ENCODE assay signal across 9 cellular contexts in genomic region chr19:6360857-6361216, GRCh38. TPM values are rescaled to one million over a fixed set of nuclear protein-coding genes. Genes with fewer than 3 reads are reported as not detected.
DNase-seq lines count a peak whose midpoint lies in the region; ATAC-seq, FAIRE-seq and TF ChIP-seq lines count a peak whose summit lies in the region.
"Not testable (repeated sequence)": the region's sequence is repeated elsewhere in the genome, so short reads cannot be mapped to it uniquely, and the experiment has no call there.
"Had no signal": no experiment of that assay in that cellular context is flagged by ENCODE, and none has a peak within 500 bp of the region (broad histone marks: within the 10 kb centered on the region; RNA-seq: fewer than 3 reads in every experiment).

No MANE protein-coding gene starts in this region.

- peak overlapping the region; percentile 80 to 93 (median 86) for H3K4me3 ChIP-seq in BLaER1 treated with 17β-estradiol and CSF1 and Interleukin-3, amounts not matched to agents 10 nM and 100 nM
- H3K4me3 ChIP-seq in HUES6 (ENCODE audit: low read depth, low read length) (peak overlapping the region; percentile 83), H1 (ENCODE audit: extremely low read depth in 1 of 4, insufficient read depth in 2 of 4, low read depth in 3 of 4, low read length in 4 of 4) (peak overlapping the region; percentile 63 to 92 (median 68); a peak in 5 of 8 replicates), iPS-20b (ENCODE audit: low read length) (peak overlapping the region; percentile 85; the same call in 1 of the 2 replicates), neuron (ENCODE audit: low read length) (peak overlapping the region; percentile 77), stomach smooth muscle (ENCODE audit: low read length in 2 of 2) (peak overlapping the region in 1 of 2 donors; percentile 81)

- peak overlapping the region in 3 of 11 experiments; percentile 31 to 90 (median 45); a peak in 8 of 22 replicates for H3K4me2 ChIP-seq in BLaER1 treated with 17β-estradiol and CSF1 and Interleukin-3, amounts not matched to agents 10 nM and 100 nM
- H3K4me2 ChIP-seq in H1 (ENCODE audit: insufficient read depth in 1 of 2, low read depth in 2 of 2, low read length in 2 of 2) = not testable (repeated sequence)

- not testable (repeated sequence) for TF ChIP-seq POLR2A in H1 (IDR thresholded peaks at IDR 0.05; ENCODE audit: control extremely low read depth in 1 of 2, low read depth in 2 of 2, low read length in 2 of 2)

- not testable (repeated sequence) for H3K23ac ChIP-seq in H1 (ENCODE audit: insufficient read length)

- H3K79me1 ChIP-seq in H1 (ENCODE audit: low read depth, low read length) = not testable (repeated sequence)

- H3K9me3 Mint-ChIP-seq in T-cell; activated naive CD8-positive, alpha-beta T cell treated with anti-CD3 and anti-CD28 coated beads, Interleukin-2, amount 10 ng/mL, durations not matched to agents 7 days and 5 days: not testable (repeated sequence)

- H2BK5ac ChIP-seq in H1 (ENCODE audit: low read depth, low read length) = not testable (repeated sequence)

- not testable (repeated sequence) for H4K5ac ChIP-seq in H1 (ENCODE audit: insufficient read length, low read depth, low read length)

- not testable (repeated sequence) for H2BK12ac ChIP-seq in H1 (ENCODE audit: low read depth, low read length)

- H2BK20ac ChIP-seq in H1 (ENCODE audit: low read length) = not testable (repeated sequence)

- TF ChIP-seq RAD21 in H1 (IDR thresholded peaks at IDR 0.05 in 1 of 2, conservative IDR thresholded peaks at IDR 0.05 in 1 of 2; ENCODE audit: low read depth in 2 of 2, low read length in 2 of 2) = not testable (repeated sequence)

- not testable (repeated sequence) for H3K14ac ChIP-seq in H1 (ENCODE audit: insufficient read length)

- not testable (repeated sequence) for H2BK15ac ChIP-seq in H1 (ENCODE audit: low read length)

- H3K27ac Mint-ChIP-seq in T-cell = peak overlapping the region in 1 of 2 donors; percentile 93
- peak overlapping the region; percentile 99 for H3K27ac Mint-ChIP-seq in activated naive CD8-positive, alpha-beta T cell treated with anti-CD3 and anti-CD28 coated beads, Interleukin-2, amount 10 ng/mL, durations not matched to agents 7 days and 5 days

- CTCF ChIA-PET in T-cell (lab: Charles Lee) = interaction anchor here in 1 of 2 donors (0.6 to 2.3 kb wide), 2 partner anchors 12 to 17 kb away, joined by 6 to 19 read pairs; partner anchors contain the start of gene ALKBH7
- CTCF ChIA-PET in H1 (lab: Charles Lee; ENCODE audit: partially characterized antibody) = interaction anchor here (0.9 to 1.3 kb wide), 2 partner anchors 9 to 313 kb away, joined by 3 read pairs; no protein-coding TSS in a partner anchor

- H3K56ac ChIP-seq in H1 (replicated peaks; ENCODE audit: insufficient read length, low read depth, low read length) = not testable (repeated sequence)

- H3K4me1 Mint-ChIP-seq in T-cell = peaks cover 12 to 27% (median 23%) of the 10 kb centered on the region in 3 donors
- peaks cover 12% of the 10 kb centered on the region for H3K4me1 Mint-ChIP-seq in activated naive CD8-positive, alpha-beta T cell treated with anti-CD3 and anti-CD28 coated beads, Interleukin-2, amount 10 ng/mL, durations not matched to agents 7 days and 5 days

- not testable (repeated sequence) for H2AFZ ChIP-seq in H1 (ENCODE audit: low read length)
- peak overlapping the region; percentile 69 for H2AFZ ChIP-seq in neuron (ENCODE audit: low read depth, low read length)

- not testable (repeated sequence) for H3K27me3 ChIP-seq in BLaER1 treated with 17β-estradiol and CSF1 and Interleukin-3, amounts not matched to agents 10 nM and 100 nM; HUES6 (ENCODE audit: control insufficient read depth, insufficient read depth, low read length); H1 (replicated peaks in 1 of 4; ENCODE audit: control insufficient read depth in 3 of 4, extremely low read depth in 1 of 4, insufficient read depth in 3 of 4, low read length in 3 of 4); iPS-20b (ENCODE audit: insufficient read depth, low read length); neuron (ENCODE audit: insufficient read depth, low read length); stomach smooth muscle (ENCODE audit: control insufficient read depth in 1 of 2, insufficient read depth in 2 of 2, low read length in 2 of 2)

- H3K79me2 ChIP-seq in H1 (ENCODE audit: control insufficient read depth in 1 of 2, insufficient read depth in 2 of 2, low read length in 2 of 2) = not testable (repeated sequence)

- not testable (repeated sequence) for H2AK5ac ChIP-seq in H1 (ENCODE audit: low read depth, low read length)

- H3K4ac ChIP-seq in H1 (replicated peaks; ENCODE audit: insufficient read length, low read depth, low read length) = not testable (repeated sequence)

- H3K9me3 ChIP-seq in BLaER1 treated with 17β-estradiol and CSF1 and Interleukin-3, amounts not matched to agents 10 nM and 100 nM (replicated peaks in 1 of 11); HUES6 (ENCODE audit: control insufficient read depth, insufficient read depth, low read depth, low read length); H1 (ENCODE audit: insufficient read depth in 2 of 2, low read depth in 1 of 2, low read length in 1 of 2); iPS-20b (ENCODE audit: insufficient read depth, low read depth, low read length); neuron (ENCODE audit: low read length); stomach smooth muscle (ENCODE audit: control insufficient read depth in 2 of 2, low read length in 2 of 2): not testable (repeated sequence)

- peak overlapping the region; percentile 86 to 100 (median 94) for H3K4me3 Mint-ChIP-seq in T-cell
- H3K4me3 Mint-ChIP-seq in activated naive CD8-positive, alpha-beta T cell treated with anti-CD3 and anti-CD28 coated beads, Interleukin-2, amount 10 ng/mL, durations not matched to agents 7 days and 5 days = peak overlapping the region; percentile 100

- POLR2A ChIA-PET in T-cell (lab: Charles Lee) (interaction anchor here (0.6 to 1.6 kb wide), 3 partner anchors 10 to 179 kb away, joined by 4 to 16 read pairs (median 8); partner anchors contain the start of gene ALKBH7 (in 1 of the 2)), H1 (lab: Charles Lee; ENCODE audit: partially characterized antibody) (interaction anchor here (0.6 to 2.9 kb wide), 7 partner anchors 12 to 143 kb away, joined by 3 to 17 read pairs (median 4); partner anchors contain the start of genes ALKBH7 and KHSRP)
- POLR2A ChIA-PET in activated naive CD8-positive, alpha-beta T cell treated with anti-CD3 and anti-CD28 coated beads, Interleukin-2, amount 10 ng/mL, durations not matched to agents 7 days and 5 days (lab: Charles Lee) = interaction anchor here (0.6 to 3.3 kb wide), 11 partner anchors 9 to 1039 kb away, joined by 3 to 40 read pairs (median 3); partner anchors contain the start of genes ALKBH7, CATSPERD, GTF2F1 and KHSRP

- FAIRE-seq in H1 (lab: Jason Lieb, UNC) = not testable (repeated sequence)

- peaks cover 13 to 21% (median 15%) of the 10 kb centered on the region in 10 experiments for H3K4me1 ChIP-seq in BLaER1 treated with 17β-estradiol and CSF1 and Interleukin-3, amounts not matched to agents 10 nM and 100 nM
- not testable (repeated sequence) for H3K4me1 ChIP-seq in HUES6 (ENCODE audit: control insufficient read depth, insufficient read depth, low read length); H1 (replicated peaks in 1 of 4; ENCODE audit: control insufficient read depth in 3 of 4, insufficient read depth in 4 of 4, low read length in 3 of 4); iPS-20b (ENCODE audit: insufficient read depth, low read length); neuron (ENCODE audit: insufficient read depth, low read length)
- peaks cover 16% of the 10 kb centered on the region for H3K4me1 ChIP-seq in stomach smooth muscle (ENCODE audit: control insufficient read depth, insufficient read depth, low read length)

- not testable (repeated sequence) for ATAC-seq in T-cell (replicated peaks in 1 of 4); activated naive CD8-positive, alpha-beta T cell treated with anti-CD3 and anti-CD28 coated beads, Interleukin-2, amount 10 ng/mL, durations not matched to agents 7 days and 5 days (ENCODE audit: low read depth)

- 90% methylated on average over 10 of the region's 10 CpGs; no CpG with 5 or more reads in 1 of the 2 experiments for WGBS in H1 (ENCODE audit: extremely low coverage in 1 of 2, insufficient coverage in 1 of 2, insufficient read length in 1 of 2, insufficient replicate concordance in 2 of 2, low coverage in 1 of 2, low lambda C conversion rate in 2 of 2, missing lambda C conversion rate in 1 of 2), 2 experiments

- H4K91ac ChIP-seq in H1 (replicated peaks; ENCODE audit: insufficient read length, low read length) = not testable (repeated sequence)

- peak overlapping the region in 9 of 11 experiments; percentile 82 to 93 (median 89); a peak in 14 of 22 replicates for H3K9ac ChIP-seq in BLaER1 treated with 17β-estradiol and CSF1 and Interleukin-3, amounts not matched to agents 10 nM and 100 nM
- not testable (repeated sequence) for H3K9ac ChIP-seq in HUES6 (ENCODE audit: low read length); H1 (replicated peaks in 1 of 4; ENCODE audit: extremely low read depth in 1 of 4, low read depth in 3 of 4, low read length in 3 of 4); iPS-20b (ENCODE audit: low read depth, low read length); stomach smooth muscle (ENCODE audit: low read length in 2 of 2)

- not testable (repeated sequence) for H3K23me2 ChIP-seq in H1 (ENCODE audit: low read depth, low read length)

- H3K36me3 ChIP-seq in BLaER1 treated with 17β-estradiol and CSF1 and Interleukin-3, amounts not matched to agents 10 nM and 100 nM = peaks cover 17 to 32% (median 26%) of the 10 kb centered on the region in 11 experiments
- H3K36me3 ChIP-seq in HUES6 (ENCODE audit: control insufficient read depth, insufficient read depth, low read length) (peaks cover 20% of the 10 kb centered on the region), iPS-20b (ENCODE audit: insufficient read depth, low read depth, low read length) (peaks cover 11% of the 10 kb centered on the region), neuron (ENCODE audit: insufficient read depth, low read length) (peaks cover 13% of the 10 kb centered on the region)
- not testable (repeated sequence) for H3K36me3 ChIP-seq in H1 (ENCODE audit: control insufficient read depth in 2 of 4, insufficient read depth in 4 of 4, low read length in 3 of 4); stomach smooth muscle (ENCODE audit: control insufficient read depth in 2 of 2, insufficient read depth in 2 of 2, low read length in 2 of 2)

- H3K27ac ChIP-seq in BLaER1 treated with 17β-estradiol and CSF1 and Interleukin-3, amounts not matched to agents 10 nM and 100 nM = peak overlapping the region in 9 of 11 experiments; percentile 74 to 89 (median 85); a peak in 15 of 22 replicates
- not testable (repeated sequence) for H3K27ac ChIP-seq in HUES6 (ENCODE audit: low read depth, low read length); H1 (ENCODE audit: low read depth, low read length); iPS-20b (ENCODE audit: low read length)
- H3K27ac ChIP-seq in stomach smooth muscle (ENCODE audit: low read length) = peak overlapping the region; percentile 80

- H2BK120ac ChIP-seq in H1 (replicated peaks; ENCODE audit: low read depth, low read length) = not testable (repeated sequence)

- H4K8ac ChIP-seq in H1 (ENCODE audit: extremely low read depth, insufficient read depth, low read length) = not testable (repeated sequence)

- TF ChIP-seq EP300 in H1 (IDR thresholded peaks at IDR 0.05; ENCODE audit: borderline replicate concordance in 1 of 2, low read depth in 2 of 2, low read length in 2 of 2) = not testable (repeated sequence)

- not testable (repeated sequence) for TF ChIP-seq CTCF in H1 (IDR thresholded peaks at IDR 0.05; ENCODE audit: control extremely low read depth in 1 of 3, insufficient read depth in 1 of 3, low read depth in 1 of 3, low read length in 3 of 3)

- not testable (repeated sequence) for DNase-seq in T-cell; activated naive CD8-positive, alpha-beta T cell treated with anti-CD3 and anti-CD28 coated beads, Interleukin-2, amount 10 ng/mL, durations not matched to agents 7 days and 5 days; H1 (ENCODE audit: low read depth in 1 of 2, low spot score in 2 of 2)

- H3K18ac ChIP-seq in H1 (ENCODE audit: extremely low read depth, low read length) = not testable (repeated sequence)

- H3K36me3 Mint-ChIP-seq in T-cell = not testable (repeated sequence)
- peaks cover 10% of the 10 kb centered on the region for H3K36me3 Mint-ChIP-seq in activated naive CD8-positive, alpha-beta T cell treated with anti-CD3 and anti-CD28 coated beads, Interleukin-2, amount 10 ng/mL, durations not matched to agents 7 days and 5 days

- not testable (repeated sequence) for H4K20me1 ChIP-seq in BLaER1 treated with 17β-estradiol and CSF1 and Interleukin-3, amounts not matched to agents 10 nM and 100 nM; H1 (replicated peaks in 1 of 2; ENCODE audit: control insufficient read depth in 1 of 2, insufficient read depth in 2 of 2, low read length in 2 of 2)

- H3K27me3 Mint-ChIP-seq in T-cell; activated naive CD8-positive, alpha-beta T cell treated with anti-CD3 and anti-CD28 coated beads, Interleukin-2, amount 10 ng/mL, durations not matched to agents 7 days and 5 days: not testable (repeated sequence)

RNA-seq across cellular contexts. Expression of gene CLPP, which starts 0.5 kb away (rescaled TPM):
- total RNA-seq in T-cell = 10 to 100 TPM; 74.0 to 92.0 (median 77.2) TPM
- 100 to 1,000 TPM; 112 to 126 TPM for total RNA-seq in activated naive CD8-positive, alpha-beta T cell treated with anti-CD3 and anti-CD28 coated beads, Interleukin-2, amount 10 ng/mL, durations not matched to agents 7 days and 5 days
- total RNA-seq in H1 (2021; fragmentation: NEBNext Ultra II Directional; extraction: Animal tissue kit (Norgen Biotek cat#: 25700)) = 86.3 and 88.7 TPM in 2 replicates
- polyA plus RNA-seq in H1 (2011; rRNA removed) = 280 and 387 TPM in 2 replicates
- polyA plus RNA-seq in H1 (2011; cell fraction: cytosol; rRNA removed) = 164 TPM
- polyA plus RNA-seq in H1 (2011; cell fraction: nucleus; rRNA removed) = 121 TPM
- polyA plus RNA-seq in H1 (2012, experiment 1 of 2) = 66.2 to 76.4 TPM (median 68.1 TPM) in 4 replicates
- 93.6 TPM for polyA plus RNA-seq in H1 (2012, experiment 2 of 2)
- polyA plus RNA-seq in H1 (2013, experiment 1 of 2) = 135 TPM
- 140 TPM for polyA plus RNA-seq in H1 (2013, experiment 2 of 2)
- 21.4 and 24.7 TPM in 2 replicates for polyA minus RNA-seq in H1 (2011; rRNA and poly(A)+ RNA removed)
- 34.5 TPM for polyA minus RNA-seq in H1 (2011; cell fraction: cytosol; rRNA and poly(A)+ RNA removed)
- polyA minus RNA-seq in H1 (2011; cell fraction: nucleus; rRNA and poly(A)+ RNA removed) = 27.3 TPM

RNA-seq across cellular contexts. Expression of gene ALKBH7, which starts 11.8 kb away (rescaled TPM):
- total RNA-seq in T-cell = 10 to 100 TPM; 49.9 to 94.8 (median 83.5) TPM
- 10 to 100 TPM; 52.0 to 55.7 TPM for total RNA-seq in activated naive CD8-positive, alpha-beta T cell treated with anti-CD3 and anti-CD28 coated beads, Interleukin-2, amount 10 ng/mL, durations not matched to agents 7 days and 5 days
- 66.3 and 75.6 TPM in 2 replicates for total RNA-seq in H1 (2021; fragmentation: NEBNext Ultra II Directional; extraction: Animal tissue kit (Norgen Biotek cat#: 25700))
- 100 and 145 TPM in 2 replicates for polyA plus RNA-seq in H1 (2011; rRNA removed)
- 57.2 TPM for polyA plus RNA-seq in H1 (2011; cell fraction: cytosol; rRNA removed)
- polyA plus RNA-seq in H1 (2011; cell fraction: nucleus; rRNA removed) = 63.6 TPM
- 25.5 to 66.0 TPM (median 58.6 TPM) in 4 replicates for polyA plus RNA-seq in H1 (2012, experiment 1 of 2)
- polyA plus RNA-seq in H1 (2012, experiment 2 of 2) = 88.7 TPM
- 40.9 TPM for polyA plus RNA-seq in H1 (2013, experiment 1 of 2)
- 38.2 TPM for polyA plus RNA-seq in H1 (2013, experiment 2 of 2)
- polyA minus RNA-seq in H1 (2011; rRNA and poly(A)+ RNA removed) = 5.5 and 9.5 TPM in 2 replicates
- polyA minus RNA-seq in H1 (2011; cell fraction: cytosol; rRNA and poly(A)+ RNA removed) = 29.0 TPM
- 16.0 TPM for polyA minus RNA-seq in H1 (2011; cell fraction: nucleus; rRNA and poly(A)+ RNA removed)

RNA-seq across cellular contexts. Expression of gene PSPN, which starts 14.9 kb away (rescaled TPM):
- total RNA-seq in T-cell = 1 to 10 TPM; 1.7 to 4.1 (median 3.2) TPM
- 1 to 10 TPM; 2.4 to 2.7 TPM for total RNA-seq in activated naive CD8-positive, alpha-beta T cell treated with anti-CD3 and anti-CD28 coated beads, Interleukin-2, amount 10 ng/mL, durations not matched to agents 7 days and 5 days
- 1.9 and 2.1 TPM in 2 replicates for total RNA-seq in H1 (2021; fragmentation: NEBNext Ultra II Directional; extraction: Animal tissue kit (Norgen Biotek cat#: 25700))
- polyA plus RNA-seq in H1 (2011; rRNA removed) = 1.0 and 1.4 TPM in 2 replicates
- 0.67 TPM for polyA plus RNA-seq in H1 (2011; cell fraction: cytosol; rRNA removed)
- 1.1 TPM for polyA plus RNA-seq in H1 (2011; cell fraction: nucleus; rRNA removed)
- 1.0 to 1.3 TPM (median 1.1 TPM) in 4 replicates for polyA plus RNA-seq in H1 (2012, experiment 1 of 2)
- 1.2 TPM for polyA plus RNA-seq in H1 (2012, experiment 2 of 2)
- polyA plus RNA-seq in H1 (2013, experiment 1 of 2) = 0.83 TPM
- polyA plus RNA-seq in H1 (2013, experiment 2 of 2) = 0.81 TPM
- polyA minus RNA-seq in H1 (2011; rRNA and poly(A)+ RNA removed) = 0.51 and 0.54 TPM in 2 replicates
- 2.6 TPM for polyA minus RNA-seq in H1 (2011; cell fraction: cytosol; rRNA and poly(A)+ RNA removed)
- polyA minus RNA-seq in H1 (2011; cell fraction: nucleus; rRNA and poly(A)+ RNA removed) = 0.60 TPM

RNA-seq across cellular contexts. Expression of gene ACER1, which starts 27.4 kb away (rescaled TPM):
- 1 to 10 TPM in 2 of 5 donors, under 1 TPM in 3; 0.16 to 2.7 (median 0.63) TPM for total RNA-seq in T-cell
- under 1 TPM; 0.54 to 0.55 TPM for total RNA-seq in activated naive CD8-positive, alpha-beta T cell treated with anti-CD3 and anti-CD28 coated beads, Interleukin-2, amount 10 ng/mL, durations not matched to agents 7 days and 5 days
- total RNA-seq in H1 (2021; fragmentation: NEBNext Ultra II Directional; extraction: Animal tissue kit (Norgen Biotek cat#: 25700)) = not detected in 2 replicates
- polyA plus RNA-seq in H1 (2011; rRNA removed) = 0.05 TPM in 1 of 2 replicates, not detected in the other
- polyA plus RNA-seq in H1 (2011; cell fraction: cytosol; rRNA removed) = not detected
- not detected for polyA plus RNA-seq in H1 (2011; cell fraction: nucleus; rRNA removed)
- polyA plus RNA-seq in H1 (2012, experiment 1 of 2) = not detected in 4 replicates
- polyA plus RNA-seq in H1 (2012, experiment 2 of 2) = not detected
- polyA plus RNA-seq in H1 (2013, experiment 1 of 2) = not detected
- not detected for polyA plus RNA-seq in H1 (2013, experiment 2 of 2)
- not detected in 2 replicates for polyA minus RNA-seq in H1 (2011; rRNA and poly(A)+ RNA removed)
- not detected for polyA minus RNA-seq in H1 (2011; cell fraction: cytosol; rRNA and poly(A)+ RNA removed)
- polyA minus RNA-seq in H1 (2011; cell fraction: nucleus; rRNA and poly(A)+ RNA removed) = not detected
- total RNA-seq: LHCN-M2 had no signal

RNA-seq across cellular contexts. Expression of gene GTF2F1, which starts 32.1 kb away (rescaled TPM):
- 10 to 100 TPM; 52.6 to 63.1 (median 60.3) TPM for total RNA-seq in T-cell
- total RNA-seq in activated naive CD8-positive, alpha-beta T cell treated with anti-CD3 and anti-CD28 coated beads, Interleukin-2, amount 10 ng/mL, durations not matched to agents 7 days and 5 days = 10 to 100 TPM; 67.3 to 72.8 TPM
- total RNA-seq in H1 (2021; fragmentation: NEBNext Ultra II Directional; extraction: Animal tissue kit (Norgen Biotek cat#: 25700)) = 56.3 and 60.8 TPM in 2 replicates
- polyA plus RNA-seq in H1 (2011; rRNA removed) = 29.3 and 38.5 TPM in 2 replicates
- 62.3 TPM for polyA plus RNA-seq in H1 (2011; cell fraction: cytosol; rRNA removed)
- polyA plus RNA-seq in H1 (2011; cell fraction: nucleus; rRNA removed) = 44.0 TPM
- polyA plus RNA-seq in H1 (2012, experiment 1 of 2) = 62.5 to 69.8 TPM (median 66.6 TPM) in 4 replicates
- polyA plus RNA-seq in H1 (2012, experiment 2 of 2) = 35.4 TPM
- 56.6 TPM for polyA plus RNA-seq in H1 (2013, experiment 1 of 2)
- 49.7 TPM for polyA plus RNA-seq in H1 (2013, experiment 2 of 2)
- polyA minus RNA-seq in H1 (2011; rRNA and poly(A)+ RNA removed) = 30.4 TPM in 2 replicates
- polyA minus RNA-seq in H1 (2011; cell fraction: cytosol; rRNA and poly(A)+ RNA removed) = 33.5 TPM
- polyA minus RNA-seq in H1 (2011; cell fraction: nucleus; rRNA and poly(A)+ RNA removed) = 13.9 TPM
